ENCODE assay signal across 16 cellular contexts in genomic region chr3:66239513-66240135, GRCh38. TPM values are rescaled to one million over a fixed set of nuclear protein-coding genes. Genes with fewer than 3 reads are reported as not detected.
DNase-seq lines count a peak whose midpoint lies in the region; ATAC-seq, FAIRE-seq and TF ChIP-seq lines count a peak whose summit lies in the region.
"Had no signal": no experiment of that assay in that cellular context is flagged by ENCODE, and none has a peak within 500 bp of the region (broad histone marks: within the 10 kb centered on the region; RNA-seq: fewer than 3 reads in every experiment).

No MANE protein-coding gene starts in this region.

- peaks cover 35 to 47% of the 10 kb centered on the region in 2 donors for H3K4me1 Mint-ChIP-seq in natural killer cell treated with Interleukin-12 subunit alpha and Interleukin-12 subunit beta and Interleukin-15 and Interleukin-18, amount 100 ng/mL, for 72 hours (ENCODE audit: low read depth in 2 of 2)
- peaks cover 20 to 36% of the 10 kb centered on the region in 2 donors for H3K4me1 Mint-ChIP-seq in natural killer cell
- peaks cover 9 to 23% of the 10 kb centered on the region in 2 donors for H3K4me1 Mint-ChIP-seq in stimulated activated naive B cell treated with anti-CD40 and anti-IgM and Interleukin-4, amounts not matched to agents 10 μg/mL and 1 μg/mL and 100 μg/mL, for 72 hours

- intact Hi-C loops in natural killer cell (cut with micrococcal nuclease) (no loop called here), vagina (cut with DNase I) (no loop called here)

- peak; percentile 87 to 88 for ATAC-seq in natural killer cell treated with Interleukin-12 subunit alpha and Interleukin-12 subunit beta and Interleukin-15 and Interleukin-18, amount 100 ng/mL, for 72 hours
- ATAC-seq in natural killer cell (no peak), HG02610 (IDR thresholded peaks at IDR 0.05; ENCODE audit: unreplicated experiment) (peak; percentile 78)
- peak; percentile 96 to 97 for ATAC-seq in stimulated activated naive B cell treated with anti-CD40 and anti-IgM and Interleukin-4, amounts not matched to agents 10 μg/mL and 1 μg/mL and 100 μg/mL, for 72 hours (replicated peaks)

- H3K27ac ChIP-seq in OCI-LY3 (ENCODE audit: low read length) (peak overlapping the region; percentile 68; the same call in 1 of the 2 replicates), vagina (no peak overlapping the region)
- H3K27ac ChIP-seq: colonic mucosa, GM23248, left ventricle myocardium inferior, ovary, RWPE1 had no signal

- no peaks in the 10 kb centered on the region for H4K20me1 ChIP-seq in OCI-LY3 (ENCODE audit: insufficient read depth, low read length)

- H3K9me3 Mint-ChIP-seq in natural killer cell treated with Interleukin-12 subunit alpha and Interleukin-12 subunit beta and Interleukin-15 and Interleukin-18, amount 100 ng/mL, for 72 hours, result peaks cover 5% of the 10 kb centered on the region
- H3K9me3 Mint-ChIP-seq in natural killer cell, result peaks cover 0 to 3% of the 10 kb centered on the region in 2 donors
- peaks cover 9 to 10% of the 10 kb centered on the region in 2 donors for H3K9me3 Mint-ChIP-seq in stimulated activated naive B cell treated with anti-CD40 and anti-IgM and Interleukin-4, amounts not matched to agents 10 μg/mL and 1 μg/mL and 100 μg/mL, for 72 hours

- no peak overlapping the region for H3K4me2 ChIP-seq in OCI-LY3 (ENCODE audit: low read length)

- H3K4me1 ChIP-seq in OCI-LY3 (ENCODE audit: low read length) (peaks cover 16% of the 10 kb centered on the region), vagina (no peaks in the 10 kb centered on the region)
- H3K4me1 ChIP-seq: colonic mucosa, left ventricle myocardium inferior had no signal

- DNase-seq in natural killer cell treated with Interleukin-12 subunit alpha and Interleukin-12 subunit beta and Interleukin-15 and Interleukin-18, amount 100 ng/mL, for 72 hours (ENCODE audit: low spot score), result no peak
- no peak for DNase-seq in natural killer cell
- peak; percentile 9 for DNase-seq in stimulated activated naive B cell treated with anti-CD40 and anti-IgM and Interleukin-4, amounts not matched to agents 10 μg/mL and 1 μg/mL and 100 μg/mL, for 72 hours
- DNase-seq in urothelium cell line (ENCODE audit: low spot score), result no peak
- no peak for DNase-seq in GM12892 (ENCODE audit: insufficient read length)
- DNase-seq in vagina (ENCODE audit: extremely low spot score in 2 of 2), result no peak
- DNase-seq: Calu3, colonic mucosa, GM23248, left ventricle myocardium inferior, ovary had no signal

- no peak for TF ChIP-seq CTCF in natural killer cell (IDR thresholded peaks at IDR 0.05)
- TF ChIP-seq CTCF in OCI-LY3 (IDR thresholded peaks at IDR 0.05; ENCODE audit: low read depth, low read length), result no peak
- TF ChIP-seq CTCF in vagina (IDR thresholded peaks at IDR 0.05), result no peak

- H3K36me3 Mint-ChIP-seq in natural killer cell treated with Interleukin-12 subunit alpha and Interleukin-12 subunit beta and Interleukin-15 and Interleukin-18, amount 100 ng/mL, for 72 hours, result peaks cover 38% of the 10 kb centered on the region
- peaks cover 13% of the 10 kb centered on the region for H3K36me3 Mint-ChIP-seq in natural killer cell
- peaks cover 31 to 42% of the 10 kb centered on the region in 2 donors for H3K36me3 Mint-ChIP-seq in stimulated activated naive B cell treated with anti-CD40 and anti-IgM and Interleukin-4, amounts not matched to agents 10 μg/mL and 1 μg/mL and 100 μg/mL, for 72 hours

- peaks cover 4% of the 10 kb centered on the region; the same call in 1 of the 2 replicates for H3K79me2 ChIP-seq in OCI-LY3 (ENCODE audit: low read length)

- no peak overlapping the region for H2AFZ ChIP-seq in OCI-LY3 (ENCODE audit: low read depth, low read length)
- H2AFZ ChIP-seq: GM23248 had no signal

- H3K9me3 ChIP-seq in OCI-LY3 (ENCODE audit: insufficient read depth, low read length) (peaks cover 4% of the 10 kb centered on the region), vagina (no peaks in the 10 kb centered on the region)
- H3K9me3 ChIP-seq: colonic mucosa, left ventricle myocardium inferior, ovary had no signal

- no peaks in the 10 kb centered on the region for H3K27me3 Mint-ChIP-seq in natural killer cell treated with Interleukin-12 subunit alpha and Interleukin-12 subunit beta and Interleukin-15 and Interleukin-18, amount 100 ng/mL, for 72 hours
- H3K27me3 Mint-ChIP-seq in natural killer cell (ENCODE audit: low read depth in 2 of 2), result no peaks in the 10 kb centered on the region
- H3K27me3 Mint-ChIP-seq in stimulated activated naive B cell treated with anti-CD40 and anti-IgM and Interleukin-4, amounts not matched to agents 10 μg/mL and 1 μg/mL and 100 μg/mL, for 72 hours, result no peaks in the 10 kb centered on the region

- H3K36me3 ChIP-seq in OCI-LY3 (replicated peaks; ENCODE audit: low read depth, low read length) (peaks cover 60% of the 10 kb centered on the region), vagina (peaks cover 0 to 15% of the 10 kb centered on the region in 2 donors)
- H3K36me3 ChIP-seq: colonic mucosa, ovary had no signal

- H3K4me3 ChIP-seq in OCI-LY3 (ENCODE audit: low read length) (no peak overlapping the region), vagina (no peak overlapping the region)
- H3K4me3 ChIP-seq: colonic mucosa, GM23248, left ventricle myocardium inferior, ovary had no signal

- FAIRE-seq in urothelium cell line (lab: Jason Lieb, UNC) (no peak), GM12892 (lab: Jason Lieb, UNC) (no peak)
- FAIRE-seq: astrocyte, frontal cortex had no signal

- peak overlapping the region; percentile 69 for H3K4me3 Mint-ChIP-seq in natural killer cell treated with Interleukin-12 subunit alpha and Interleukin-12 subunit beta and Interleukin-15 and Interleukin-18, amount 100 ng/mL, for 72 hours
- no peak overlapping the region for H3K4me3 Mint-ChIP-seq in natural killer cell
- no peak overlapping the region for H3K4me3 Mint-ChIP-seq in stimulated activated naive B cell treated with anti-CD40 and anti-IgM and Interleukin-4, amounts not matched to agents 10 μg/mL and 1 μg/mL and 100 μg/mL, for 72 hours

- H3K9ac ChIP-seq in OCI-LY3 (ENCODE audit: low read length), result no peak overlapping the region
- H3K9ac ChIP-seq: GM23248 had no signal

- H3K27ac Mint-ChIP-seq in natural killer cell treated with Interleukin-12 subunit alpha and Interleukin-12 subunit beta and Interleukin-15 and Interleukin-18, amount 100 ng/mL, for 72 hours, result peak overlapping the region; percentile 51 to 86
- H3K27ac Mint-ChIP-seq in natural killer cell, result no peak overlapping the region
- H3K27ac Mint-ChIP-seq in stimulated activated naive B cell treated with anti-CD40 and anti-IgM and Interleukin-4, amounts not matched to agents 10 μg/mL and 1 μg/mL and 100 μg/mL, for 72 hours, result peak overlapping the region; percentile 47

- TF ChIP-seq POLR2A in GM12892 (IDR thresholded peaks at IDR 0.05; ENCODE audit: low read depth, low read length), result no peak
- TF ChIP-seq POLR2A in vagina (IDR thresholded peaks at IDR 0.05), result no peak

- no peaks in the 10 kb centered on the region for H3K27me3 ChIP-seq in OCI-LY3 (ENCODE audit: low read depth, low read length)
- no peaks in the 10 kb centered on the region for H3K27me3 ChIP-seq in vagina
- H3K27me3 ChIP-seq: colonic mucosa, ovary had no signal

RNA-seq across cellular contexts. Expression of gene SLC25A26, which starts 18.8 kb away (rescaled TPM):
- 10 to 100 TPM; 19.4 to 22.3 TPM for total RNA-seq in natural killer cell treated with Interleukin-12 subunit alpha and Interleukin-12 subunit beta and Interleukin-15 and Interleukin-18, amount 100 ng/mL, for 72 hours
- 10 to 100 TPM; 18.4 to 23.9 (median 23.3) TPM for total RNA-seq in natural killer cell
- polyA plus RNA-seq in GM12892 (2012; ENCODE audit: missing spikeins), result 20.2 TPM
- total RNA-seq in vagina, result 21.6 TPM

Comparison
In these comparisons a context has a peak if more than half of its experiments do, and no peak if none do; other contexts are left out.
1. ATAC-seq: peak in natural killer cell treated with Interleukin-12 subunit alpha and Interleukin-12 subunit beta and Interleukin-15 and Interleukin-18, amount 100 ng/mL, for 72 hours (2 of 2), HG02610 (single experiment) and stimulated activated naive B cell treated with anti-CD40 and anti-IgM and Interleukin-4, amounts not matched to agents 10 μg/mL and 1 μg/mL and 100 μg/mL, for 72 hours (2 of 2); none in natural killer cell (0 of 3).
2. H3K27ac Mint-ChIP-seq: peak in natural killer cell treated with Interleukin-12 subunit alpha and Interleukin-12 subunit beta and Interleukin-15 and Interleukin-18, amount 100 ng/mL, for 72 hours (2 of 2) and stimulated activated naive B cell treated with anti-CD40 and anti-IgM and Interleukin-4, amounts not matched to agents 10 μg/mL and 1 μg/mL and 100 μg/mL, for 72 hours (single experiment); none in natural killer cell (0 of 2).